Comparison of ENCODE assay signal across 18 cellular contexts in genomic region chr5:27855491-27855890, GRCh38.
"Had no signal": no experiment of that assay in that cellular context is flagged by ENCODE, and none has a peak within 500 bp of the region (broad histone marks: within the 10 kb centered on the region; RNA-seq: fewer than 3 reads in every experiment).

No MANE protein-coding gene starts in this region.

- ATAC-seq: WTC11 had no signal

- H3K4me1 ChIP-seq: tibial artery had no signal

- H3K36me3 Mint-ChIP-seq: activated naive CD8-positive, alpha-beta T cell had no signal

- H3K4me2 ChIP-seq: hepatocyte had no signal

- H3K4me1 Mint-ChIP-seq: activated CD4-positive, alpha-beta T cell treated with anti-CD3 and anti-CD28 coated beads, Interleukin-2, amount 10 ng/mL, durations not matched to agents 24 days and 14 days; central memory CD8-positive, alpha-beta T cell; WTC11 had no signal

- H3K9me3 ChIP-seq: ovary, tibial artery had no signal

- H3K4me3 ChIP-seq: hepatocyte, ovary, tibial artery had no signal

- H3K27ac Mint-ChIP-seq: activated CD4-positive, alpha-beta T cell treated with anti-CD3 and anti-CD28 coated beads, Interleukin-2, amount 10 ng/mL, durations not matched to agents 24 days and 14 days; activated naive CD8-positive, alpha-beta T cell; dendritic cell treated with granulocyte-macrophage colony-stimulating factor and Interleukin-4, amounts not matched to agents 40 ng/mL and 50 ng/mL, for 4 days; WTC11 had no signal

- H3K4me3 Mint-ChIP-seq: activated CD4-positive, alpha-beta T cell treated with anti-CD3 and anti-CD28 coated beads, Interleukin-2, amount 10 ng/mL, durations not matched to agents 24 days and 14 days; activated naive CD8-positive, alpha-beta T cell; central memory CD8-positive, alpha-beta T cell; dendritic cell treated with granulocyte-macrophage colony-stimulating factor and Interleukin-4, amounts not matched to agents 40 ng/mL and 50 ng/mL, for 4 days; WTC11 had no signal

- H3K27ac ChIP-seq: brain microvascular endothelial cell, hepatocyte, ovary, tibial artery had no signal

- FAIRE-seq: kidney, urothelium cell line had no signal

- H3K27me3 Mint-ChIP-seq: activated CD4-positive, alpha-beta T cell treated with anti-CD3 and anti-CD28 coated beads, Interleukin-2, amount 10 ng/mL, durations not matched to agents 24 days and 14 days; activated naive CD8-positive, alpha-beta T cell; central memory CD8-positive, alpha-beta T cell; dendritic cell treated with granulocyte-macrophage colony-stimulating factor and Interleukin-4, amounts not matched to agents 40 ng/mL and 50 ng/mL, for 4 days had no signal

- H3K9me3 Mint-ChIP-seq: activated CD4-positive, alpha-beta T cell treated with anti-CD3 and anti-CD28 coated beads, Interleukin-2, amount 10 ng/mL, durations not matched to agents 24 days and 14 days had no signal

- DNase-seq: activated CD4-positive, alpha-beta T cell treated with anti-CD3 and anti-CD28 coated beads, Interleukin-2, amount 10 ng/mL, durations not matched to agents 24 days and 14 days; activated CD8-positive, alpha-beta memory T cell treated with anti-CD3 and anti-CD28 coated beads, Interleukin-2, amount 50 U/mL, for 48 hours; activated gamma-delta T cell treated with Interleukin-2 at 50 U/mL for 16 hours; amniotic stem cell; brain microvascular endothelial cell; effector memory CD4-positive, alpha-beta T cell; kidney; ovary; stimulated activated CD4-positive, alpha-beta T cell treated with anti-CD3 and anti-CD28 coated beads, Interleukin-2, amount 100 ng/mL, for 48 hours; stimulated activated naive CD4-positive, alpha-beta T cell; T-helper 2 cell; tibial artery had no signal
